Comparison of ENCODE assay signal across 9 cellular contexts in the genomic region with DNA sequence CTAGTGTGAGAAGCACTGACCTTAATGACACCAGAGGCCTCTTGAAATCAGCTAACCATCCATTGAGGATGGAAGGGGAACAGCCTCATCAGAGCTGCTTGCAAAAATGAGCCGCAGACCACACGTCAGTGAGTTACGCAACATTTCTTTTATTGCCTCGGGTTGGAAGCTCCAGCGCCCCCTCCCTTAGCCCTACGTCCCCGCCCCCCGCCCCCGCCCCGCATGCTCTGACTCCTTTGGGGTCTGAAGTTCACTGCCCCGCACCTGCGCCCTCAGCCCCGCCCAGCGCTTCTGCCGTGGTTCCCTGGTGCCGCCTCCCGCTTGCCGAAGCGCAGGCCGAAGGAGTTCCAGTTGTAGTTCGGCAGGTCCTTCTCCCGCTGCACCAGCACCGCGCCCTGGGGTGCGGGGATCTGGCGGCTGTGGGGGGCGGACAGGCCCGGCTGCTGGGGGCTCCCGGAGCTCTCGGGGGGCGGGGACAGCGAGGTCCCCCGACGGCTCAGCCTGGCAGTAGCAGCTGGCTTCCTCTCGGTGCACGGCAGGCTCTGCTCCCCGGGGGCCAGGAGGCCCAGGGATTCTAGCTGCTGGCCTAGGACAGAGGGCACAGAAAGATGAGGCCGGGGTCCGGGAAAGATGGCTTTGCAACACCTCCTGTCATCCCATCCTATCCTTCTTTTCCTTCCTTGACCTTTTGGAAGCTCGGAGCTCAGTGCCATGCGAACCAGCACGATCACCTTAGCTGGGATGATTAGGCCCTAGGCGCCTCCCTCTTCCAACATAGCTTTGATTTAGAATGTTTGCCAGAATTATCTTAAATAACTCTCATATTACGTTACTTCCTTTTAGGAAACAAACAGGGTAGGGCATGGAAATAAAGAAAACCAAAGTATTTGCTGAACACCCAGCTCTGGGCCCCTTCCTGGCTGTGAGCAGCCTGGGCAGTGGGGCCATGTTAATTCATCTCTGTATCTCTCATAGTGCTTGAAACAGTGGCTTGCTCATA. TPM values are rescaled to one million over a fixed set of nuclear protein-coding genes. Genes with fewer than 3 reads are reported as not detected.
A peak's percentile ranks its signal among the peaks of the same experiment; 100 is the strongest.
DNase-seq lines count a peak whose midpoint lies in the region; ATAC-seq and TF ChIP-seq lines count a peak whose summit lies in the region.
"Had no signal": no experiment of that assay in that cellular context is flagged by ENCODE, and none has a peak within 500 bp of the region (broad histone marks: within the 10 kb centered on the region; RNA-seq: fewer than 3 reads in every experiment).

No MANE protein-coding gene starts in this region.

- H3K4me3 ChIP-seq in esophagus squamous epithelium (peak overlapping the region; percentile 1 to 55 (median 30)), ovary (no peak overlapping the region)
- H3K4me3 ChIP-seq: lung had no signal

- H3K27ac ChIP-seq in esophagus squamous epithelium, result peak overlapping the region in 1 of 4 donors; percentile 36
- H3K27ac ChIP-seq in ovary, result peak overlapping the region; percentile 73

- peaks cover 6 to 25% (median 8%) of the 10 kb centered on the region in 3 donors for H3K4me1 ChIP-seq in esophagus squamous epithelium
- peaks cover 3% of the 10 kb centered on the region for H3K4me1 ChIP-seq in ovary (ENCODE audit: insufficient read depth)

- H3K9me3 ChIP-seq in esophagus squamous epithelium (no peaks in the 10 kb centered on the region), ovary (no peaks in the 10 kb centered on the region)

- H3K27me3 ChIP-seq in esophagus squamous epithelium, result peaks cover 0 to 83% (median 0%) of the 10 kb centered on the region in 4 donors
- no peaks in the 10 kb centered on the region for H3K27me3 ChIP-seq in ovary

- no peak for TF ChIP-seq CTCF in esophagus squamous epithelium (IDR thresholded peaks at IDR 0.05)
- TF ChIP-seq CTCF in ovary (IDR thresholded peaks at IDR 0.05), result no peak

- H3K36me3 ChIP-seq in esophagus squamous epithelium, result no peaks in the 10 kb centered on the region
- no peaks in the 10 kb centered on the region for H3K36me3 ChIP-seq in ovary

- TF ChIP-seq EP300 in ovary (IDR thresholded peaks at IDR 0.05), result no peak

- DNase-seq in DMS153 treated with DMSO at 0.1 percent for 48 hours (lab: John Stamatoyannopoulos, UW; ENCODE audit: unreplicated experiment) (peak; percentile 29), DMS153 (lab: John Stamatoyannopoulos, UW) (no peak), NOMO-1 treated with DMSO at 0.1 percent for 48 hours (lab: John Stamatoyannopoulos, UW; ENCODE audit: unreplicated experiment) (peak; percentile 88), esophagus squamous epithelium (lab: John Stamatoyannopoulos, UW) (no peak), ovary (peak; percentile 51 to 73 (median 69)), midbrain (lab: John Stamatoyannopoulos, UW) (no peak)
- no peak for DNase-seq in activated CD4-positive, alpha-beta T cell treated with anti-CD3 and anti-CD28 coated beads for 1 hour

- intact Hi-C loops in esophagus squamous epithelium (cut with DNase I) (no loop called here), ovary (cut with DNase I) (no loop called here)

- no peak for ATAC-seq in GM21717 (IDR thresholded peaks at IDR 0.05; ENCODE audit: unreplicated experiment)

- TF ChIP-seq POLR2A in esophagus squamous epithelium (IDR thresholded peaks at IDR 0.05) (no peak), ovary (IDR thresholded peaks at IDR 0.05) (no peak)

- WGBS in esophagus squamous epithelium, 2 donors, result 28 to 45% methylated on average over 8 to 17 of the region's 44 CpGs
- WGBS in ovary, 3 donors, result 16 to 28% (median 21%) methylated on average over 23 to 43 of the region's 44 CpGs

RNA-seq across cellular contexts. Expression of a gene that starts 5.8 kb away (rescaled TPM):
- total RNA-seq in esophagus squamous epithelium (not detected), ovary (under 1 TPM in 1 of 7 donors, not detected in 6; 0.35 TPM)
- not detected for polyA plus RNA-seq in ovary
- total RNA-seq: lung had no signal

RNA-seq across cellular contexts. Expression of a gene that starts 23.3 kb away (rescaled TPM):
- total RNA-seq in esophagus squamous epithelium, result under 1 TPM in 1 of 4 donors, not detected in 3; 0.38 TPM
- 1 to 10 TPM in 1 of 7 donors, under 1 TPM in 2, not detected in 4; 0.27 to 3.9 (median 0.41) TPM for total RNA-seq in ovary
- polyA plus RNA-seq in ovary, result not detected

RNA-seq across cellular contexts. Expression of a gene that starts 24.4 kb away (rescaled TPM):
- under 1 TPM in 2 of 4 donors, not detected in 2; 0.38 to 0.99 TPM for total RNA-seq in esophagus squamous epithelium
- 10 to 100 TPM in 3 of 7 donors, 1 to 10 TPM in 4; 1.0 to 71.6 (median 3.9) TPM for total RNA-seq in ovary
- 1 to 10 TPM; 2.9 to 3.6 TPM for polyA plus RNA-seq in ovary

RNA-seq across cellular contexts. Expression of a gene that starts 38.7 kb away (rescaled TPM):
- total RNA-seq in esophagus squamous epithelium (10 to 100 TPM in 2 of 4 donors, 1 to 10 TPM in 2; 6.7 to 54.4 (median 25.0) TPM), ovary (10 to 100 TPM; 16.3 to 60.9 (median 46.0) TPM)
- polyA plus RNA-seq in ovary, result 10 to 100 TPM; 22.3 to 38.3 TPM

Comparison
In these comparisons a context has a peak if more than half of its experiments do, and no peak if none do; other contexts are left out.
1. DNase-seq: peak in DMS153 treated with DMSO at 0.1 percent for 48 hours (single experiment), NOMO-1 treated with DMSO at 0.1 percent for 48 hours (single experiment) and ovary (5 of 5); none in DMS153 (single experiment), esophagus squamous epithelium (single experiment), activated CD4-positive, alpha-beta T cell treated with anti-CD3 and anti-CD28 coated beads for 1 hour (single experiment) and midbrain (single experiment).